18 cellular contexts compared by ENCODE assay signal in the genomic region with DNA sequence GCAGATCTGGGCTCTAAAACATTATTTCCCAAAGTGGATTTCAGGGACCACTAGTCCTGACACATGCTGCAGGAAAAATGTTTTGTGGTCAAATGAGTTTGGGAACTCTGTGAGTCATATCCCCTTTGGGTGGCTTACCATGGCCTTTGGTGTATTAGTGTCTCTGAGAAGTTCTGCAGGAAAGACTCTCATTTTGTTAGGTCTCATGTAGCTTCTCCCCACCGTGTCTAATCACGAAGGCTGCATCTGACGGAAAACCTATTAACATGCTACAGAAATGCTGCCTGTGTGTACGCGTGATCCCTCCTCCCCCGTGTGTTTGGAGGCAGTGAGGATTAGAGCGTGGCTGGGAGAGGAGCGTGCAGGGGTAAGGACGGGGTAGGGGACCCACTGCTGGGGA.
DNase-seq lines count a peak whose midpoint lies in the region; ATAC-seq and TF ChIP-seq lines count a peak whose summit lies in the region.
"Had no signal": no experiment of that assay in that cellular context is flagged by ENCODE, and none has a peak within 500 bp of the region (broad histone marks: within the 10 kb centered on the region; RNA-seq: fewer than 3 reads in every experiment).

No MANE protein-coding gene starts in this region.

- no peak for TF ChIP-seq CTCF in IMR-90 (conservative IDR thresholded peaks at IDR 0.05; ENCODE audit: low read depth, low read length)
- no peak for TF ChIP-seq CTCF in prostate gland (IDR thresholded peaks at IDR 0.05)

- 0 out of 2 replicates have a peak overlapping the region, but pooled peaks have one; percentile 38 for H2BK120ac ChIP-seq in IMR-90 (ENCODE audit: low read depth, low read length)

- TF ChIP-seq POLR2A in IMR-90 (IDR thresholded peaks at IDR 0.05; ENCODE audit: low read depth, low read length) = no peak
- no peak for TF ChIP-seq POLR2A in prostate gland (IDR thresholded peaks at IDR 0.05)

- peak overlapping the region; percentile 76 for H2AK9ac ChIP-seq in IMR-90 (replicated peaks; ENCODE audit: low read depth, low read length, poor library complexity)

- H3K23ac ChIP-seq in IMR-90 (ENCODE audit: low read depth, low read length) = 0 out of 2 replicates have a peak overlapping the region, but pooled peaks have one; percentile 63

- CTCF ChIA-PET in IMR-90 (lab: Yijun Ruan, JAX) = interaction anchor here (0.8 kb wide), 1 partner anchor 14 kb away, joined by 3 read pairs; no protein-coding TSS in a partner anchor

- H3K27ac ChIP-seq in IMR-90 (ENCODE audit: insufficient read depth, low read length) (no peak overlapping the region), prostate gland (no peak overlapping the region)
- H3K27ac ChIP-seq: BLaER1 treated with 17β-estradiol and CSF1 and Interleukin-3, amounts not matched to agents 10 nM and 100 nM had no signal

- DNase-seq in AG08396 (ENCODE audit: low spot score) (peak; percentile 79), IMR-90 (peak; percentile 89), astrocyte of the hippocampus (ENCODE audit: low read depth, low spot score) (peak; percentile 63), kidney tubule cell (ENCODE audit: low spot score) (peak; percentile 64), activated gamma-delta T cell treated with Interleukin-2 at 50 U/mL for 16 hours (no peak), DMS53 (lab: John Stamatoyannopoulos, UW) (no peak), prostate gland (ENCODE audit: low spot score) (no peak)
- DNase-seq: activated CD8-positive, alpha-beta memory T cell treated with anti-CD3 and anti-CD28 coated beads for 24 hours; activated naive CD4-positive, alpha-beta T cell treated with Interleukin-2 at 50 U/mL for 16 hours; midbrain; NCI-H1105 treated with DMSO at 0.1 percent for 48 hours; RPMI8226; stimulated activated CD4-positive, alpha-beta T cell treated with anti-CD3 and anti-CD28 coated beads, Interleukin-2, amount 100 ng/mL, for 24 hours; T-helper 9 cell had no signal

- POLR2A ChIA-PET in IMR-90 (lab: Charles Lee; ENCODE audit: unreplicated experiment) = no interaction called here

- peaks cover 27% of the 10 kb centered on the region; the same call in 1 of the 2 replicates for H4K20me1 ChIP-seq in IMR-90 (ENCODE audit: insufficient read depth, low read length)
- H4K20me1 ChIP-seq: BLaER1 treated with 17β-estradiol and CSF1 and Interleukin-3, amounts not matched to agents 10 nM and 100 nM had no signal

- peak overlapping the region; percentile 52; the same call in 1 of the 2 replicates for H3K4me2 ChIP-seq in IMR-90 (ENCODE audit: low read depth, low read length)
- H3K4me2 ChIP-seq: BLaER1 treated with 17β-estradiol and CSF1 and Interleukin-3, amounts not matched to agents 10 nM and 100 nM had no signal

- dilution Hi-C loops in IMR-90 (cut with HindIII; ENCODE audit: low sequenced_read_pairs, unreplicated experiment) = no loop called here

- BruUV-seq in IMR-90 (replicated peaks; lab: Mats Ljungman, UMichigan) = no TSS peak

- 0 out of 4 replicates have a peak, but pooled peaks cover 0 to 2% of the 10 kb centered on the region in 2 experiments for H3K79me1 ChIP-seq in IMR-90 (ENCODE audit: low read depth in 1 of 2, low read length in 2 of 2)

- ATAC-seq in IMR-90 (ENCODE audit: low read depth) (peak; percentile 73), GM21717 (IDR thresholded peaks at IDR 0.05; ENCODE audit: unreplicated experiment) (no peak)
- ATAC-seq: esophagus mucosa, HCT116 had no signal

- H2BK15ac ChIP-seq in IMR-90 (ENCODE audit: low read depth, low read length) = no peak overlapping the region

- TF ChIP-seq RAD21 in IMR-90 (IDR thresholded peaks at IDR 0.05; ENCODE audit: low read length) = no peak

- peak overlapping the region; percentile 47; the same call in 1 of the 2 replicates for H2AK5ac ChIP-seq in IMR-90 (ENCODE audit: low read depth, low read length)

- no peak overlapping the region for H2BK5ac ChIP-seq in IMR-90 (ENCODE audit: low read depth, low read length, poor library complexity, severe bottlenecking)

- H3K4me1 ChIP-seq in IMR-90 (ENCODE audit: control insufficient read depth, insufficient read depth, low read length) (peaks cover 3% of the 10 kb centered on the region), prostate gland (replicated peaks) (peaks cover 10% of the 10 kb centered on the region)

- WGBS in IMR-90 (ENCODE audit: extremely low coverage in 2 of 2, insufficient read length in 1 of 2), 2 experiments = no CpG with 5 or more reads among the region's 9 CpGs
- 71% methylated on average over 9 of the region's 9 CpGs for WGBS in prostate gland

- in situ Hi-C loops in IMR-90 (cut with MboI; ENCODE audit: low sequenced_read_pairs) = no loop called here

- peak overlapping the region; percentile 51; the same call in 1 of the 2 replicates for H3K4ac ChIP-seq in IMR-90 (ENCODE audit: low read depth, low read length)

- H3K27me3 ChIP-seq in IMR-90 (ENCODE audit: control insufficient read depth, insufficient read depth, low read length) (no peaks in the 10 kb centered on the region), prostate gland (replicated peaks; ENCODE audit: insufficient read depth) (no peaks in the 10 kb centered on the region)
- H3K27me3 ChIP-seq: BLaER1 treated with 17β-estradiol and CSF1 and Interleukin-3, amounts not matched to agents 10 nM and 100 nM had no signal

- H3K9me3 ChIP-seq in IMR-90 (ENCODE audit: control insufficient read depth, insufficient read depth, low read length) (no peaks in the 10 kb centered on the region), prostate gland (no peaks in the 10 kb centered on the region)
- H3K9me3 ChIP-seq: BLaER1 treated with 17β-estradiol and CSF1 and Interleukin-3, amounts not matched to agents 10 nM and 100 nM had no signal

- H3K9me1 ChIP-seq in IMR-90 (ENCODE audit: insufficient read depth, low read length) = peaks cover 11% of the 10 kb centered on the region

- intact Hi-C loops in IMR-90 (cut with micrococcal nuclease) = no loop called here
- intact Hi-C loops in prostate gland (cut with DNase I) = no loop called here

- no peak overlapping the region for H3K9ac ChIP-seq in IMR-90 (ENCODE audit: low read depth, low read length)
- H3K9ac ChIP-seq: BLaER1 treated with 17β-estradiol and CSF1 and Interleukin-3, amounts not matched to agents 10 nM and 100 nM had no signal

- H3K4me3 ChIP-seq in IMR-90 (ENCODE audit: insufficient read depth, low read depth, low read length) (no peak overlapping the region), prostate gland (no peak overlapping the region)
- H3K4me3 ChIP-seq: BLaER1 treated with 17β-estradiol and CSF1 and Interleukin-3, amounts not matched to agents 10 nM and 100 nM had no signal

- H4K5ac ChIP-seq in IMR-90 (ENCODE audit: low read depth, low read length) = no peak overlapping the region

- H3K14ac ChIP-seq in IMR-90 (replicated peaks; ENCODE audit: low read depth, low read length) = 0 out of 2 replicates have a peak overlapping the region, but pooled peaks have one; percentile 20

- H2BK20ac ChIP-seq in IMR-90 (ENCODE audit: low read depth, low read length) = peak overlapping the region; percentile 80

- no peak overlapping the region for H3K56ac ChIP-seq in IMR-90 (ENCODE audit: extremely low read depth, insufficient read depth, low read length)

- peak overlapping the region; percentile 56 for H2AFZ ChIP-seq in IMR-90 (replicated peaks; ENCODE audit: low read length, poor library complexity)

- no peak overlapping the region for H4K91ac ChIP-seq in IMR-90 (ENCODE audit: insufficient read depth, low read depth, low read length)

- H4K8ac ChIP-seq in IMR-90 (ENCODE audit: low read depth in 2 of 2, low read length in 2 of 2) = no peak overlapping the region

- no peak overlapping the region for H3K18ac ChIP-seq in IMR-90 (ENCODE audit: low read depth, low read length)

- H3K36me3 ChIP-seq in IMR-90 (ENCODE audit: control insufficient read depth, insufficient read depth, low read length) (no peaks in the 10 kb centered on the region), prostate gland (no peaks in the 10 kb centered on the region)
- H3K36me3 ChIP-seq: BLaER1 treated with 17β-estradiol and CSF1 and Interleukin-3, amounts not matched to agents 10 nM and 100 nM had no signal

TF ChIP-seq in IMR-90, 13 proteins besides CTCF, POLR2A, EP300 and RAD21:
- peak; percentile 48; the same call in 1 of the 2 replicates for TF ChIP-seq FOS (IDR thresholded peaks at IDR 0.05; ENCODE audit: low read depth, low read length)
- TF ChIP-seq MXI1 (IDR thresholded peaks at IDR 0.05; ENCODE audit: borderline replicate concordance, low read depth, low read length) = no peak

Comparison
In these comparisons a context has a peak if more than half of its experiments do, and no peak if none do; other contexts are left out.
1. DNase-seq: peak in AG08396 (single experiment), IMR-90 (single experiment), astrocyte of the hippocampus (single experiment) and kidney tubule cell (single experiment); none in activated gamma-delta T cell treated with Interleukin-2 at 50 U/mL for 16 hours (single experiment), DMS53 (single experiment) and prostate gland (single experiment).